22 cellular contexts compared by ENCODE assay signal in genomic region chr16:54402270-54402669, GRCh38.
DNase-seq lines count a peak whose midpoint lies in the region; ATAC-seq and TF ChIP-seq lines count a peak whose summit lies in the region.
"Had no signal": no experiment of that assay in that cellular context is flagged by ENCODE, and none has a peak within 500 bp of the region (broad histone marks: within the 10 kb centered on the region; RNA-seq: fewer than 3 reads in every experiment).

No MANE protein-coding gene starts in this region.

- no peaks in the 10 kb centered on the region for H3K27me3 ChIP-seq in stomach
- H3K27me3 ChIP-seq: sigmoid colon, tibial nerve had no signal

- TF ChIP-seq EP300 in stomach (IDR thresholded peaks at IDR 0.05) = no peak

- no peak overlapping the region for H3K4me3 ChIP-seq in HFF-Myc (replicated peaks; ENCODE audit: low read depth, low read length)
- no peak overlapping the region for H3K4me3 ChIP-seq in stomach
- H3K4me3 ChIP-seq: sigmoid colon, tibial nerve had no signal

- intact Hi-C loops in stomach (cut with DNase I; ENCODE audit: low total_unique reads) = no loop called here

- no peaks in the 10 kb centered on the region for H3K36me3 ChIP-seq in stomach
- H3K36me3 ChIP-seq: sigmoid colon, tibial nerve had no signal

- DNase-seq in DMS 273 treated with DMSO at 0.1 percent for 48 hours (lab: John Stamatoyannopoulos, UW) = peak; percentile 58
- peak; percentile 31 for DNase-seq in HFF-Myc (ENCODE audit: extremely low read depth, low read depth)
- peak; percentile 76 for DNase-seq in epidermal melanocyte (ENCODE audit: insufficient read length, low spot score)
- no peak for DNase-seq in left lobe of liver (ENCODE audit: low spot score)
- DNase-seq in stomach = no peak
- DNase-seq in cerebellar nuclear complex (lab: John Stamatoyannopoulos, UW) = no peak
- no peak for DNase-seq in KBM-7
- DNase-seq: activated CD4-positive, alpha-beta T cell treated with anti-CD3 and anti-CD28 coated beads, Interleukin-2, amount 50 U/mL, for 1 hour; activated naive CD4-positive, alpha-beta T cell treated with anti-CD3 and anti-CD28 coated beads, Interleukin-2, amount 10 ng/mL, durations not matched to agents 7 days and 5 days; amniotic stem cell; DND-41; mammary epithelial cell; MV-4-11; NCI-H187; NCI-H774; posterior cingulate gyrus; sigmoid colon; stimulated activated CD4-positive, alpha-beta T cell treated with anti-CD3 and anti-CD28 coated beads, Interleukin-15, amount 100 ng/mL, for 24 hours; T-helper 9 cell had no signal

- in situ Hi-C loops in KBM-7 (cut with MboI; ENCODE audit: low pct_unique_long_range_greater_than_20kb, low sequenced_read_pairs) = no loop called here

- H3K4me1 ChIP-seq in stomach = no peaks in the 10 kb centered on the region
- H3K4me1 ChIP-seq: sigmoid colon, tibial nerve had no signal

- H3K27ac ChIP-seq in stomach = no peak overlapping the region
- H3K27ac ChIP-seq: KMS-11, sigmoid colon, tibial nerve had no signal

- TF ChIP-seq POLR2A in stomach (IDR thresholded peaks at IDR 0.05) = no peak

- no peaks in the 10 kb centered on the region for H3K9me3 ChIP-seq in stomach
- H3K9me3 ChIP-seq: sigmoid colon, tibial nerve had no signal

- 52 to 75% (median 63%) methylated on average over 4 of the region's 4 CpGs for WGBS in stomach, 5 donors

- ATAC-seq in left lobe of liver = peak; percentile 30
- ATAC-seq: WTC11 had no signal

- TF ChIP-seq CTCF in HFF-Myc (IDR thresholded peaks at IDR 0.05; ENCODE audit: low read depth, low read length, missing control alignments) (no peak), stomach (IDR thresholded peaks at IDR 0.05) (no peak)

Comparison
In these comparisons a context has a peak if more than half of its experiments do, and no peak if none do; other contexts are left out.
1. DNase-seq: peak in DMS 273 treated with DMSO at 0.1 percent for 48 hours (single experiment), HFF-Myc (single experiment) and epidermal melanocyte (single experiment); none in left lobe of liver (single experiment), stomach (single experiment), cerebellar nuclear complex (0 of 2) and KBM-7 (single experiment).